ENCODE assay signal across 1 cellular context in the genomic region with DNA sequence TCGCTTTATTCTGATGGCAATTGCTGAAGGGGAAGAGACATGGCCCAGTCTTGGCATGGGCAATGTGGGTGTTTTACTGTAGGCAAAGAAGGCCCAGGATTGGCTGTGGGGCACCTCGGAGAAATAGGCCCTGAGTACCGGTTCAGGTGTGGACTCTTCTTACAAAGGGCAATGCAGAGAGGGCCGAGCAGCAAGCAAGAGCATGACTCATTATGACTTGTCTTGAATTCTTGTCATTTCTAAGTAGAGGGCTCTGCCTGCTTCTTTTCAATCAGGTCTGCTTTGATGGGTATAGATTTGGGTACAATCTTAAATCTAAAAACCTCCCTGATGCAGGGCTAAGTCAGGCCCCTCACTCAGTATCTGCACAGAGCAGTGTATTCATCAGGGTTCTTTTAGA.
TF ChIP-seq lines count a peak whose summit lies in the region.

No MANE protein-coding gene starts in this region.

TF ChIP-seq in GM23338, 12 proteins besides CTCF, POLR2A, EP300 and RAD21:
- TF ChIP-seq POLR2AphosphoS5 (IDR thresholded peaks at IDR 0.05; ENCODE audit: low read depth) (no peak), CREB1 (CRISPR knock-in tag; IDR thresholded peaks at IDR 0.05; ENCODE audit: low read depth) (no peak), ZNF114 (CRISPR knock-in tag; IDR thresholded peaks at IDR 0.05) (no peak), ZNF331 (CRISPR knock-in tag; IDR thresholded peaks at IDR 0.05; ENCODE audit: low read depth) (no peak), EZH2 (IDR thresholded peaks at IDR 0.05; ENCODE audit: low read depth, unreplicated experiment) (no peak), EZH2phosphoT487 (IDR thresholded peaks at IDR 0.05; ENCODE audit: unreplicated experiment) (no peak), JUNB (IDR thresholded peaks at IDR 0.05; ENCODE audit: unreplicated experiment) (no peak)
- TF ChIP-seq, protein P1, sequence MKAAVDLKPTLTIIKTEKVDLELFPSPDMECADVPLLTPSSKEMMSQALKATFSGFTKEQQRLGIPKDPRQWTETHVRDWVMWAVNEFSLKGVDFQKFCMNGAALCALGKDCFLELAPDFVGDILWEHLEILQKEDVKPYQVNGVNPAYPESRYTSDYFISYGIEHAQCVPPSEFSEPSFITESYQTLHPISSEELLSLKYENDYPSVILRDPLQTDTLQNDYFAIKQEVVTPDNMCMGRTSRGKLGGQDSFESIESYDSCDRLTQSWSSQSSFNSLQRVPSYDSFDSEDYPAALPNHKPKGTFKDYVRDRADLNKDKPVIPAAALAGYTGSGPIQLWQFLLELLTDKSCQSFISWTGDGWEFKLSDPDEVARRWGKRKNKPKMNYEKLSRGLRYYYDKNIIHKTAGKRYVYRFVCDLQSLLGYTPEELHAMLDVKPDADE (IDR thresholded peaks at IDR 0.05), result no peak
